Comparison of ENCODE assay signal across 15 cellular contexts in the genomic region with DNA sequence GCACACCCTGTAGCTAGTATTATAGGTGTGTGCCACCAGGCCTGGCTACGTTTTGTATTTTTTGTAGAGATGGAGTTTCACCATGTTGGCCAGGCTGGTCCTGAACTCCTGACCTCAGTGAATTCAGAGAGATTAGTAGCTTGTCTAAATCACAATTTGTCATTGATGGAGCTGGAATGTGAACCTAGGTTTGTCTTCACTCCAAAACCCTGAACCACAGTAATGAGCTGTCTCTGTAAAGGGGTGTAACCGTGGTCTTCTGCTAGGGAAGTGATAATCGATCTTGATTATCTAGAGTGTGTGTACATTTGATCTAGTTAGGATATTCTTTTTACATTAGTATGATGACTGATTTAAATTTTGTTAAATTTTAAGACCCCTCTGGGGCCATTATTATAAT.
"Had no signal": no experiment of that assay in that cellular context is flagged by ENCODE, and none has a peak within 500 bp of the region (broad histone marks: within the 10 kb centered on the region; RNA-seq: fewer than 3 reads in every experiment).

No MANE protein-coding gene starts in this region.

- H3K4me1 ChIP-seq: right lobe of liver had no signal

- ATAC-seq: activated T-cell treated with anti-CD3 and anti-CD28 coated beads, Interleukin-2, amount 50 U/mL, for 72 hours; right lobe of liver had no signal

- H3K36me3 Mint-ChIP-seq: activated CD4-positive, alpha-beta memory T cell treated with anti-CD3 and anti-CD28 coated beads for 36 hours had no signal

- H3K4me3 Mint-ChIP-seq: activated CD4-positive, alpha-beta memory T cell treated with anti-CD3 and anti-CD28 coated beads for 36 hours; activated T-cell treated with anti-CD3 and anti-CD28 coated beads, Interleukin-2, amount 50 U/mL, for 72 hours; nephron progenitor cell had no signal

- H3K27me3 ChIP-seq: right lobe of liver, upper lobe of left lung had no signal

- H3K27me3 Mint-ChIP-seq: activated CD4-positive, alpha-beta memory T cell treated with anti-CD3 and anti-CD28 coated beads for 36 hours had no signal

- H3K27ac ChIP-seq: right lobe of liver, upper lobe of left lung had no signal

- H3K9me3 ChIP-seq: psoas muscle, right lobe of liver, upper lobe of left lung had no signal

- H3K9me3 Mint-ChIP-seq: activated CD4-positive, alpha-beta memory T cell treated with anti-CD3 and anti-CD28 coated beads for 36 hours; activated T-cell treated with anti-CD3 and anti-CD28 coated beads, Interleukin-2, amount 50 U/mL, for 72 hours; nephron progenitor cell had no signal

- H3K27ac Mint-ChIP-seq: activated CD4-positive, alpha-beta memory T cell treated with anti-CD3 and anti-CD28 coated beads for 36 hours; activated T-cell treated with anti-CD3 and anti-CD28 coated beads, Interleukin-2, amount 50 U/mL, for 72 hours; nephron progenitor cell had no signal

- H3K4me3 ChIP-seq: psoas muscle, right lobe of liver, upper lobe of left lung had no signal

- H3K36me3 ChIP-seq: right lobe of liver, upper lobe of left lung had no signal

- DNase-seq: activated CD4-positive, alpha-beta memory T cell treated with anti-CD3 and anti-CD28 coated beads for 36 hours; activated CD4-positive, alpha-beta T cell treated with anti-CD3 and anti-CD28 coated beads for 1 hour; activated naive CD4-positive, alpha-beta T cell; activated T-cell treated with anti-CD3 and anti-CD28 coated beads, Interleukin-2, amount 50 U/mL, for 72 hours; central memory CD4-positive, alpha-beta T cell; cortex of kidney; effector memory CD4-positive, alpha-beta T cell; immature natural killer cell; mammary epithelial cell; nephron progenitor cell; psoas muscle; right lobe of liver; stimulated activated CD4-positive, alpha-beta T cell treated with anti-CD3 and anti-CD28 coated beads, Interleukin-2, amount 100 ng/mL, for 24 hours; stimulated activated naive CD4-positive, alpha-beta T cell treated with Interleukin-2 at 50 U/mL for 16 hours; upper lobe of left lung had no signal
